Comparison of ENCODE assay signal across 12 cellular contexts in the genomic region with DNA sequence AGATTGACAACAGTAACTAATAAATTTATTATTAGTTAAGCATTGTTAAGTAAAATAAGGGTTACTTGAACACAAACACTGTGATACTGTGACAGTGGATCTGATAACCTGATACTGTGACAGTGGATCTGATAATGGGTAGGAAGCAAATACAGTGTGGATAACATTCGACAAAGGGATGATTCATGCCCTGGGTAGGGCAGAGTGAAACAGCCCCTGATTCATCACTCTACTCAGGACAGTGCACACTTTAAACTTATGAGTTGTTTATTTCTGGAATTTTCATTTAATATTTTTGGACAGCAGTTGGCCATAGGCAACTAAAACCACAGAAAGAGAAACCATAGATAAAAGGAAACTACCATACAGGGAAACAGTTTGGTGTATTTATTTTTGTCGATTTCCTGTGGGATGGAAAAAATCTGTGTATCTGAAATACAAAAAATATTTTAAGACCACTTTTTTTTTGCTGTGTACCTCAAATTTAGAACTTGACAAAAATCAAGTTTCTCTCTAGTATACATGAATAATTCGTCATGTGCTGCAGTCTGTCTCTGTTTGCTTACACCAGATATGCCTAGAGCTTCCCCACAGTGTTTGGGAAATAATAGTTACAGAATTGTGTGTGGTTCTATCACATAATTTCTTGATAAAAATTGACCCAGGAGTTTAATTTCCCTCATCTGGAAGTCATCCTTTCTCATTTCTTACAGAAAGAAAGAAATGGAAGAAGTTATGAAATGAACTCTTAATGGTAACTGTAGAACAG.
DNase-seq lines count a peak whose midpoint lies in the region; ATAC-seq and TF ChIP-seq lines count a peak whose summit lies in the region.
"Had no signal": no experiment of that assay in that cellular context is flagged by ENCODE, and none has a peak within 500 bp of the region (broad histone marks: within the 10 kb centered on the region; RNA-seq: fewer than 3 reads in every experiment).

No MANE protein-coding gene starts in this region.

- H3K4me2 ChIP-seq in skeletal muscle satellite cell (ENCODE audit: low read length): peak overlapping the region; percentile 38

- TF ChIP-seq POLR2A in vagina (IDR thresholded peaks at IDR 0.05): no peak

- DNase-seq in NCI-H460 (ENCODE audit: extremely low read depth, low read depth): peak; percentile 28
- peak; percentile 21 for DNase-seq in epidermal melanocyte (ENCODE audit: insufficient read length, low spot score)
- DNase-seq in T1000 (lab: John Stamatoyannopoulos, UW): no peak
- DNase-seq in vagina (ENCODE audit: extremely low spot score in 2 of 2): no peak
- no peak for DNase-seq in ascending aorta (ENCODE audit: low spot score in 2 of 2)
- DNase-seq: gastrocnemius medialis; mucosa of descending colon; NK-92 treated with Interleukin-12 subunit alpha and Interleukin-12 subunit beta, amount 100 ng/mL, for 24 hours; stomach had no signal

- H3K36me3 ChIP-seq in skeletal muscle satellite cell (ENCODE audit: insufficient read depth, low read length): no peaks in the 10 kb centered on the region
- no peaks in the 10 kb centered on the region for H3K36me3 ChIP-seq in vagina
- H3K36me3 ChIP-seq in ascending aorta: no peaks in the 10 kb centered on the region
- H3K36me3 ChIP-seq: gastrocnemius medialis, stomach had no signal

- H3K27ac ChIP-seq in vagina (no peak overlapping the region), ascending aorta (no peak overlapping the region)
- H3K27ac ChIP-seq: gastrocnemius medialis, stomach had no signal

- H3K27me3 ChIP-seq in skeletal muscle satellite cell (ENCODE audit: control insufficient read depth, insufficient read depth, low read length) (no peaks in the 10 kb centered on the region), vagina (no peaks in the 10 kb centered on the region), ascending aorta (no peaks in the 10 kb centered on the region)
- H3K27me3 ChIP-seq: gastrocnemius medialis, stomach had no signal

- intact Hi-C loops in vagina (cut with DNase I) (no loop called here), ascending aorta (cut with DNase I) (no loop called here)

- TF ChIP-seq CTCF in vagina (IDR thresholded peaks at IDR 0.05): no peak
- no peak for TF ChIP-seq CTCF in ascending aorta (IDR thresholded peaks at IDR 0.05)

- ATAC-seq in GM19351 (IDR thresholded peaks at IDR 0.05; ENCODE audit: unreplicated experiment): peak; percentile 55
- ATAC-seq: gastrocnemius medialis, mucosa of descending colon, WTC11 had no signal

- no peak overlapping the region for H3K4me3 ChIP-seq in skeletal muscle satellite cell (ENCODE audit: low read length)
- H3K4me3 ChIP-seq in vagina: no peak overlapping the region
- H3K4me3 ChIP-seq in ascending aorta: no peak overlapping the region
- H3K4me3 ChIP-seq: gastrocnemius medialis, mucosa of descending colon, stomach had no signal

- H3K4me1 ChIP-seq in skeletal muscle satellite cell (ENCODE audit: control insufficient read depth, insufficient read depth, low read length) (peaks cover 32% of the 10 kb centered on the region), vagina (peaks cover 27% of the 10 kb centered on the region), ascending aorta (peaks cover 0 to 5% of the 10 kb centered on the region in 2 donors)
- H3K4me1 ChIP-seq: gastrocnemius medialis had no signal

- H3K9me3 ChIP-seq in skeletal muscle satellite cell (replicated peaks; ENCODE audit: low read length) (no peaks in the 10 kb centered on the region), vagina (no peaks in the 10 kb centered on the region), ascending aorta (no peaks in the 10 kb centered on the region)
- H3K9me3 ChIP-seq: gastrocnemius medialis, mucosa of descending colon, stomach had no signal

- H3K9ac ChIP-seq in skeletal muscle satellite cell (ENCODE audit: low read depth, low read length): no peak overlapping the region

Comparison
In these comparisons a context has a peak if more than half of its experiments do, and no peak if none do; other contexts are left out.
1. DNase-seq: peak in NCI-H460 (single experiment) and epidermal melanocyte (single experiment); none in T1000 (single experiment), vagina (0 of 2) and ascending aorta (0 of 2).